Comparison of ENCODE assay signal across 1 cellular context in genomic region chr9:133089271-133089671, GRCh38.
TF ChIP-seq lines count a peak whose summit lies in the region.

No MANE protein-coding gene starts in this region.

TF ChIP-seq in K562, 482 proteins besides CTCF, POLR2A, EP300 and RAD21:
- peak; percentile 91 for TF ChIP-seq PKNOX1 (IDR thresholded peaks at IDR 0.05)
- no peak for TF ChIP-seq ZNF347 (CRISPR knock-in tag; IDR thresholded peaks at IDR 0.05; ENCODE audit: low read depth)
- TF ChIP-seq KDM1A (IDR thresholded peaks at IDR 0.05), result peak; percentile 21 to 51; a peak in 1 of 4 replicates
- TF ChIP-seq, protein P1, sequence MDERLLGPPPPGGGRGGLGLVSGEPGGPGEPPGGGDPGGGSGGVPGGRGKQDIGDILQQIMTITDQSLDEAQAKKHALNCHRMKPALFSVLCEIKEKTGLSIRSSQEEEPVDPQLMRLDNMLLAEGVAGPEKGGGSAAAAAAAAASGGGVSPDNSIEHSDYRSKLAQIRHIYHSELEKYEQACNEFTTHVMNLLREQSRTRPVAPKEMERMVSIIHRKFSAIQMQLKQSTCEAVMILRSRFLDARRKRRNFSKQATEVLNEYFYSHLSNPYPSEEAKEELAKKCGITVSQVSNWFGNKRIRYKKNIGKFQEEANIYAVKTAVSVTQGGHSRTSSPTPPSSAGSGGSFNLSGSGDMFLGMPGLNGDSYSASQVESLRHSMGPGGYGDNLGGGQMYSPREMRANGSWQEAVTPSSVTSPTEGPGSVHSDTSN (CRISPR knock-in tag; IDR thresholded peaks at IDR 0.05; ENCODE audit: low read depth), result no peak
- TF ChIP-seq, protein P1 (tag; conservative IDR thresholded peaks at IDR 0.05; ENCODE audit: low read depth), result peak; percentile 20; the same call in 1 of the 2 replicates
- peak; percentile 50 for TF ChIP-seq FOS (IDR thresholded peaks at IDR 0.05; ENCODE audit: extremely low read depth, insufficient read length)
- TF ChIP-seq ZNF384 (IDR thresholded peaks at IDR 0.05; ENCODE audit: low read depth, low read length), result no peak
- peak; percentile 54 for TF ChIP-seq NFYB (IDR thresholded peaks at IDR 0.05; ENCODE audit: extremely low read depth, insufficient read length)
- TF ChIP-seq RCOR1 (IDR thresholded peaks at IDR 0.05; ENCODE audit: borderline replicate concordance in 1 of 2, low read depth in 2 of 2, low read length in 2 of 2), result peak in 1 of 2 experiments; percentile 13; a peak in 1 of 4 replicates
- no peak for TF ChIP-seq CBX5 (IDR thresholded peaks at IDR 0.05; ENCODE audit: borderline replicate concordance, low read depth)
- peak; percentile 44 for TF ChIP-seq RBM25 (IDR thresholded peaks at IDR 0.05; ENCODE audit: low read depth, low read length, severe bottlenecking)
- TF ChIP-seq CBFA2T3 (IDR thresholded peaks at IDR 0.05), result peak; percentile 16; the same call in 1 of the 2 replicates
- no peak for TF ChIP-seq ZBED1 (IDR thresholded peaks at IDR 0.05)
- no peak for TF ChIP-seq NR2C2 (CRISPR knock-in tag; IDR thresholded peaks at IDR 0.05)
- TF ChIP-seq NR2C2 (tag; IDR thresholded peaks at IDR 0.05), result 0 out of 2 replicates have a peak, but pooled peaks have one; percentile 24
- TF ChIP-seq NR2C1 (IDR thresholded peaks at IDR 0.05), result peak; percentile 62; the same call in 1 of the 2 replicates
- no peak for TF ChIP-seq NR2C1 (tag; IDR thresholded peaks at IDR 0.05)
- no peak for TF ChIP-seq NONO (IDR thresholded peaks at IDR 0.05; ENCODE audit: low read depth in 2 of 2, low read length in 1 of 2)
